In genomic region chr22:30398685-30399680, GRCh38 we compare ENCODE assay signal across 8 cellular contexts. TPM values are rescaled to one million over a fixed set of nuclear protein-coding genes. Genes with fewer than 3 reads are reported as not detected.
DNase-seq lines count a peak whose midpoint lies in the region; ATAC-seq and TF ChIP-seq lines count a peak whose summit lies in the region.

No MANE protein-coding gene starts in this region.

- H3K4me1 Mint-ChIP-seq in activated T-cell treated with anti-CD3 and anti-CD28 coated beads, Interleukin-2, amount 50 U/mL, for 72 hours (ENCODE audit: low read depth), result peaks cover 32% of the 10 kb centered on the region
- H3K4me1 Mint-ChIP-seq in activated T-helper 17 cell treated with anti-CD3 and anti-CD28 coated beads, Interleukin-2, amount 50 U/mL, for 72 hours, result peaks cover 13% of the 10 kb centered on the region
- H3K4me1 Mint-ChIP-seq in activated CD8-positive, alpha-beta memory T cell treated with anti-CD3 and anti-CD28 coated beads, Interleukin-2, amount 10 ng/mL, durations not matched to agents 7 days and 5 days, result peaks cover 20% of the 10 kb centered on the region

- H3K9me3 Mint-ChIP-seq in activated T-cell treated with anti-CD3 and anti-CD28 coated beads, Interleukin-2, amount 50 U/mL, for 72 hours, result no peaks in the 10 kb centered on the region
- H3K9me3 Mint-ChIP-seq in activated T-helper 17 cell treated with anti-CD3 and anti-CD28 coated beads, Interleukin-2, amount 50 U/mL, for 72 hours, result no peaks in the 10 kb centered on the region
- no peaks in the 10 kb centered on the region for H3K9me3 Mint-ChIP-seq in activated CD8-positive, alpha-beta memory T cell treated with anti-CD3 and anti-CD28 coated beads, Interleukin-2, amount 10 ng/mL, durations not matched to agents 7 days and 5 days (ENCODE audit: low read depth)

- peak overlapping the region; percentile 31 for H3K27ac ChIP-seq in thymus (ENCODE audit: low read depth)

- peaks cover 24% of the 10 kb centered on the region for H3K4me1 ChIP-seq in thymus (ENCODE audit: control insufficient read depth, insufficient read depth, low read length)

- H3K27ac Mint-ChIP-seq in activated T-cell treated with anti-CD3 and anti-CD28 coated beads, Interleukin-2, amount 50 U/mL, for 72 hours, result no peak overlapping the region
- H3K27ac Mint-ChIP-seq in activated T-helper 17 cell treated with anti-CD3 and anti-CD28 coated beads, Interleukin-2, amount 50 U/mL, for 72 hours, result peak overlapping the region; percentile 76
- H3K27ac Mint-ChIP-seq in activated CD8-positive, alpha-beta memory T cell treated with anti-CD3 and anti-CD28 coated beads, Interleukin-2, amount 10 ng/mL, durations not matched to agents 7 days and 5 days, result no peak overlapping the region

- CTCF ChIA-PET in activated CD8-positive, alpha-beta memory T cell treated with anti-CD3 and anti-CD28 coated beads, Interleukin-2, amount 10 ng/mL, durations not matched to agents 7 days and 5 days (lab: Charles Lee), result interaction anchor here (0.9 to 21.5 kb wide), 6 partner anchors 12 to 112 kb away, joined by 3 to 508 read pairs (median 8); partner anchors contain the start of genes CASTOR1, MTFP1 and RNF215

- WGBS in thymus, result 65% methylated on average over 25 of the region's 25 CpGs

- no peaks in the 10 kb centered on the region for H3K27me3 Mint-ChIP-seq in activated T-cell treated with anti-CD3 and anti-CD28 coated beads, Interleukin-2, amount 50 U/mL, for 72 hours (ENCODE audit: low read depth)
- no peaks in the 10 kb centered on the region for H3K27me3 Mint-ChIP-seq in activated T-helper 17 cell treated with anti-CD3 and anti-CD28 coated beads, Interleukin-2, amount 50 U/mL, for 72 hours
- peaks cover 27% of the 10 kb centered on the region for H3K27me3 Mint-ChIP-seq in activated CD8-positive, alpha-beta memory T cell treated with anti-CD3 and anti-CD28 coated beads, Interleukin-2, amount 10 ng/mL, durations not matched to agents 7 days and 5 days

- no peaks in the 10 kb centered on the region for H3K27me3 ChIP-seq in thymus (ENCODE audit: control insufficient read depth, insufficient read depth)

- H3K9me3 ChIP-seq in thymus (ENCODE audit: control insufficient read depth), result no peaks in the 10 kb centered on the region

- H3K36me3 Mint-ChIP-seq in activated T-cell treated with anti-CD3 and anti-CD28 coated beads, Interleukin-2, amount 50 U/mL, for 72 hours (ENCODE audit: insufficient read depth in 2 of 2), result peaks cover 0 to under 1% of the 10 kb centered on the region in 2 donors
- H3K36me3 Mint-ChIP-seq in activated T-helper 17 cell treated with anti-CD3 and anti-CD28 coated beads, Interleukin-2, amount 50 U/mL, for 72 hours (ENCODE audit: low read depth), result peaks cover 46% of the 10 kb centered on the region
- H3K36me3 Mint-ChIP-seq in activated CD8-positive, alpha-beta memory T cell treated with anti-CD3 and anti-CD28 coated beads, Interleukin-2, amount 10 ng/mL, durations not matched to agents 7 days and 5 days, result no peaks in the 10 kb centered on the region

- no peak for TF ChIP-seq CTCF in fibroblast of the aortic adventitia (IDR thresholded peaks at IDR 0.05; ENCODE audit: insufficient read depth, low read length)

- DNase-seq in activated T-cell treated with anti-CD3 and anti-CD28 coated beads, Interleukin-2, amount 50 U/mL, for 72 hours, result no peak
- DNase-seq in activated T-cell treated with anti-CD3 and anti-CD28 coated beads for 4 hours (no peak), fibroblast of the aortic adventitia (ENCODE audit: low read depth) (peak; percentile 41), HuH-7 (ENCODE audit: low spot score) (no peak)
- no peak for DNase-seq in activated CD8-positive, alpha-beta memory T cell treated with anti-CD3 and anti-CD28 coated beads, Interleukin-2, amount 10 ng/mL, durations not matched to agents 7 days and 5 days

- ATAC-seq in activated T-cell treated with anti-CD3 and anti-CD28 coated beads, Interleukin-2, amount 50 U/mL, for 72 hours (replicated peaks in 1 of 2), result peak in 1 of 2 donors; percentile 21
- ATAC-seq in activated T-helper 17 cell treated with anti-CD3 and anti-CD28 coated beads, Interleukin-2, amount 50 U/mL, for 72 hours (replicated peaks), result no peak
- no peak for ATAC-seq in activated CD8-positive, alpha-beta memory T cell treated with anti-CD3 and anti-CD28 coated beads, Interleukin-2, amount 10 ng/mL, durations not matched to agents 7 days and 5 days
- no peak for ATAC-seq in GM18520 (IDR thresholded peaks at IDR 0.05; ENCODE audit: unreplicated experiment)

- H3K4me3 Mint-ChIP-seq in activated T-cell treated with anti-CD3 and anti-CD28 coated beads, Interleukin-2, amount 50 U/mL, for 72 hours, result peak overlapping the region; percentile 86 to 90
- peak overlapping the region; percentile 90 for H3K4me3 Mint-ChIP-seq in activated T-helper 17 cell treated with anti-CD3 and anti-CD28 coated beads, Interleukin-2, amount 50 U/mL, for 72 hours
- H3K4me3 Mint-ChIP-seq in activated CD8-positive, alpha-beta memory T cell treated with anti-CD3 and anti-CD28 coated beads, Interleukin-2, amount 10 ng/mL, durations not matched to agents 7 days and 5 days, result no peak overlapping the region

- peak overlapping the region; percentile 72 for H3K4me3 ChIP-seq in fibroblast of the aortic adventitia (ENCODE audit: low read depth, low read length)
- H3K4me3 ChIP-seq in thymus (ENCODE audit: low read length), result peak overlapping the region; percentile 66

- H3K36me3 ChIP-seq in thymus (ENCODE audit: control insufficient read depth, insufficient read depth), result no peaks in the 10 kb centered on the region

RNA-seq across cellular contexts. Expression of gene SEC14L2, which starts 2.2 kb away (rescaled TPM):
- total RNA-seq in activated T-cell treated with anti-CD3 and anti-CD28 coated beads, Interleukin-2, amount 50 U/mL, for 72 hours, result 10 to 100 TPM; 15.3 to 19.0 TPM
- 10 to 100 TPM; 11.3 to 52.8 TPM for total RNA-seq in activated T-helper 17 cell treated with anti-CD3 and anti-CD28 coated beads, Interleukin-2, amount 50 U/mL, for 72 hours
- 5.8 and 14.8 TPM in 2 replicates for total RNA-seq in fibroblast of the aortic adventitia (ENCODE audit: low replicate concordance)
- 6.2 TPM for polyA plus RNA-seq in thymus
- 1 to 10 TPM; 2.2 to 4.8 TPM for total RNA-seq in activated CD8-positive, alpha-beta memory T cell treated with anti-CD3 and anti-CD28 coated beads, Interleukin-2, amount 10 ng/mL, durations not matched to agents 7 days and 5 days

RNA-seq across cellular contexts. Expression of gene RNF215, which starts 11.8 kb away (rescaled TPM):
- total RNA-seq in activated T-cell treated with anti-CD3 and anti-CD28 coated beads, Interleukin-2, amount 50 U/mL, for 72 hours, result 10 to 100 TPM in 1 of 2 donors, 1 to 10 TPM in 1; 8.4 to 12.4 TPM
- total RNA-seq in activated T-helper 17 cell treated with anti-CD3 and anti-CD28 coated beads, Interleukin-2, amount 50 U/mL, for 72 hours, result 10 to 100 TPM; 10.7 to 18.4 TPM
- total RNA-seq in fibroblast of the aortic adventitia (ENCODE audit: low replicate concordance), result 9.1 and 13.0 TPM in 2 replicates
- 11.1 TPM for polyA plus RNA-seq in thymus
- 10 to 100 TPM in 1 of 2 experiments, 1 to 10 TPM in 1; 8.5 to 10.5 TPM for total RNA-seq in activated CD8-positive, alpha-beta memory T cell treated with anti-CD3 and anti-CD28 coated beads, Interleukin-2, amount 10 ng/mL, durations not matched to agents 7 days and 5 days

RNA-seq across cellular contexts. Expression of gene MTFP1, which starts 26.6 kb away (rescaled TPM):
- total RNA-seq in activated T-cell treated with anti-CD3 and anti-CD28 coated beads, Interleukin-2, amount 50 U/mL, for 72 hours, result 10 to 100 TPM; 50.6 to 61.1 TPM
- 10 to 100 TPM; 42.4 to 51.3 TPM for total RNA-seq in activated T-helper 17 cell treated with anti-CD3 and anti-CD28 coated beads, Interleukin-2, amount 50 U/mL, for 72 hours
- total RNA-seq in fibroblast of the aortic adventitia (ENCODE audit: low replicate concordance), result 0.98 and 5.9 TPM in 2 replicates
- 11.1 TPM for polyA plus RNA-seq in thymus
- total RNA-seq in activated CD8-positive, alpha-beta memory T cell treated with anti-CD3 and anti-CD28 coated beads, Interleukin-2, amount 10 ng/mL, durations not matched to agents 7 days and 5 days, result 10 to 100 TPM; 59.1 to 73.4 TPM

RNA-seq across cellular contexts. Expression of gene CCDC157, which starts 42.2 kb away (rescaled TPM):
- total RNA-seq in activated T-cell treated with anti-CD3 and anti-CD28 coated beads, Interleukin-2, amount 50 U/mL, for 72 hours, result 1 to 10 TPM; 3.2 to 3.7 TPM
- total RNA-seq in activated T-helper 17 cell treated with anti-CD3 and anti-CD28 coated beads, Interleukin-2, amount 50 U/mL, for 72 hours, result 1 to 10 TPM in 1 of 2 donors, under 1 TPM in 1; 0.50 to 2.5 TPM
- total RNA-seq in fibroblast of the aortic adventitia (ENCODE audit: low replicate concordance), result 1.2 and 2.6 TPM in 2 replicates
- 3.2 TPM for polyA plus RNA-seq in thymus
- 1 to 10 TPM; 4.9 to 6.2 TPM for total RNA-seq in activated CD8-positive, alpha-beta memory T cell treated with anti-CD3 and anti-CD28 coated beads, Interleukin-2, amount 10 ng/mL, durations not matched to agents 7 days and 5 days

RNA-seq across cellular contexts. Expression of gene SF3A1, which starts 42.3 kb away (rescaled TPM):
- total RNA-seq in activated T-cell treated with anti-CD3 and anti-CD28 coated beads, Interleukin-2, amount 50 U/mL, for 72 hours, result 100 to 1,000 TPM; 298 to 325 TPM
- 100 to 1,000 TPM; 275 to 294 TPM for total RNA-seq in activated T-helper 17 cell treated with anti-CD3 and anti-CD28 coated beads, Interleukin-2, amount 50 U/mL, for 72 hours
- 40.8 and 43.7 TPM in 2 replicates for total RNA-seq in fibroblast of the aortic adventitia (ENCODE audit: low replicate concordance)
- polyA plus RNA-seq in thymus, result 25.7 TPM
- total RNA-seq in activated CD8-positive, alpha-beta memory T cell treated with anti-CD3 and anti-CD28 coated beads, Interleukin-2, amount 10 ng/mL, durations not matched to agents 7 days and 5 days, result 100 to 1,000 TPM; 214 to 267 TPM
